Comparison of ENCODE assay signal across 26 cellular contexts in the genomic region with DNA sequence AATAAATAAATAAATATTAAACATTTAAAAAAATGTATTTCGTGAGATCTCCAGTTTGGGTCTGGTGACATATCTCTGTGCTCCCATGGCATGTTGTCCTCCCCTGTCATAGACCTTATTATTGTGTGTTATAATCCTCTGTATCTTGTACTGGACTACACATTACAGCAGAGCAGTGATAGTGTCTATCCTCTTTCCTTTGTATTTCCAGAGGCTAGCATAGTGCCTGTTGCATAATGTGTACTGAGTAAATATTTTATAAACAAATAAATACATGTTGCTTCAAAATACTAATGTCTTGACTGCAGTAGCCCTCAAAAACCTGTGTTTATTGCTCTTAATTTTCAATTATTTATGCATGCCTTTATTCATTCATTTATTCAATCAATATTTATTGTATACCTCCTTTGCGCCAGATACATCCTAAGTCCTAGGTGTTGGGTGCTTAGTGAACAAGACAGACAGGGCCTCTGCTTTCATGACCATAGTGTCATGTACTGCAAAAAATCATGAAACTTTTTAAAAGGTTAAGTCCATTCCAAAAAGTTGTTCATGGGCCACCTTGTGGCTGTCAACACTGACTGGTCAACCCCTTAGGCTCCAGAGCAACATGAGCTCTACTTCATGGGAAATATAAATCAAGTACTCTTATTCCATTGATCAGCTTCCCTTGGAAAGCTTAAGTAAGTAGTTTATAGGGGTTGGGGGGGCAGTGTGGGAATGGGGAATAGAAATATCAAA.
"Had no signal": no experiment of that assay in that cellular context is flagged by ENCODE, and none has a peak within 500 bp of the region (broad histone marks: within the 10 kb centered on the region; RNA-seq: fewer than 3 reads in every experiment).

No MANE protein-coding gene starts in this region.

- H3K4me1 ChIP-seq: adrenal gland had no signal

- H3K9me3 ChIP-seq: adrenal gland had no signal

- H3K4me3 ChIP-seq: adrenal gland, K562 had no signal

- H3K36me3 ChIP-seq: adrenal gland, brain microvascular endothelial cell had no signal

- H3K27ac ChIP-seq: adrenal gland, brain microvascular endothelial cell had no signal

- DNase-seq: activated CD4-positive, alpha-beta T cell treated with anti-CD3 and anti-CD28 coated beads, Interleukin-2, amount 10 ng/mL, durations not matched to agents 7 days and 5 days; activated CD4-positive, alpha-beta T cell treated with anti-CD3 and anti-CD28 coated beads, Interleukin-2, amount 50 U/mL, for 48 hours; activated CD8-positive, alpha-beta T cell treated with anti-CD3 and anti-CD28 coated beads, Interleukin-2, amount 10 ng/mL, durations not matched to agents 7 days and 5 days; activated gamma-delta T cell; activated naive CD4-positive, alpha-beta T cell treated with Interleukin-2 at 50 U/mL for 16 hours; activated naive CD8-positive, alpha-beta T cell treated with anti-CD3 and anti-CD28 coated beads, Interleukin-2, amount 10 ng/mL, durations not matched to agents 7 days and 5 days; activated T-cell treated with anti-CD3 and anti-CD28 coated beads, Interleukin-2, amount 50 U/mL, for 24 hours; adrenal gland; anterior cingulate cortex; brain microvascular endothelial cell; central memory CD4-positive, alpha-beta T cell; NCI-H1092 treated with DMSO at 0.1 percent for 48 hours; NCI-H1417; NCI-H146; NCI-H187; NCI-H2029 treated with DMSO at 0.1 percent for 48 hours; NCI-H2107; NCI-H2171; NCI-H510A; NCI-H526; NCI-H748 treated with DMSO at 0.1 percent for 48 hours; NK-92 treated with Interleukin-12 subunit alpha and Interleukin-12 subunit beta, amount 100 ng/mL, for 24 hours; OCI-M1; Right ventricle myocardium superior; T1000 had no signal

- ATAC-seq: activated CD8-positive, alpha-beta T cell treated with anti-CD3 and anti-CD28 coated beads, Interleukin-2, amount 10 ng/mL, durations not matched to agents 7 days and 5 days; K562 had no signal

- H3K27me3 ChIP-seq: adrenal gland, brain microvascular endothelial cell had no signal
